1 cellular context compared by ENCODE assay signal in genomic region chr11:78188012-78188808, GRCh38.
A peak's percentile ranks its signal among the peaks of the same experiment; 100 is the strongest.
TF ChIP-seq lines count a peak whose summit lies in the region.

KCTD21 (minus strand) TSS chr11:78188626; CDS start chr11:78174554, 14,072 bp downstream.

TF ChIP-seq in GM12878, 131 proteins besides CTCF, POLR2A, EP300 and RAD21 (continued from another document and continues in another):
- TF ChIP-seq PKNOX1 (IDR thresholded peaks at IDR 0.05) (0 out of 2 replicates have a peak, but pooled peaks have one; percentile 76), CREM (IDR thresholded peaks at IDR 0.05; ENCODE audit: low read depth) (peak; percentile 78), MYC (IDR thresholded peaks at IDR 0.05; ENCODE audit: insufficient read depth, insufficient read length, insufficient replicate concordance, low read length, severe bottlenecking) (no peak), HDAC2 (IDR thresholded peaks at IDR 0.05) (no peak; the same call in 1 of the 2 replicates), NBN (IDR thresholded peaks at IDR 0.05) (peak; percentile 90), SMARCA5 (IDR thresholded peaks at IDR 0.05) (peak; percentile 100), FOXK2 (IDR thresholded peaks at IDR 0.05) (no peak), ZNF217 (IDR thresholded peaks at IDR 0.05) (peak; percentile 98; the same call in 1 of the 2 replicates), ZNF274 (IDR thresholded peaks at IDR 0.05; ENCODE audit: insufficient read depth, insufficient read length) (no peak), IKZF1 (conservative IDR thresholded peaks at IDR 0.05) (peak; percentile 96), ZSCAN29 (IDR thresholded peaks at IDR 0.05) (no peak), SREBF1 (IDR thresholded peaks at IDR 0.05; ENCODE audit: low read length) (peak; percentile 76), CHD1 (IDR thresholded peaks at IDR 0.05; ENCODE audit: low read depth, low read length) (no peak), PBX3 (IDR thresholded peaks at IDR 0.05; ENCODE audit: insufficient replicate concordance, low read depth, low read length) (no peak), ZZZ3 (IDR thresholded peaks at IDR 0.05; ENCODE audit: control insufficient read depth, insufficient read length, low read depth) (no peak), RUNX3 (IDR thresholded peaks at IDR 0.05; ENCODE audit: low read length) (peak; percentile 14), MEF2B (IDR thresholded peaks at IDR 0.05; ENCODE audit: partially characterized antibody, poor library complexity, severe bottlenecking) (no peak), STAT1 (conservative IDR thresholded peaks at IDR 0.05) (0 out of 2 replicates have a peak, but pooled peaks have one; percentile 58), GATAD2B (conservative IDR thresholded peaks at IDR 0.05; ENCODE audit: low read depth) (peak; percentile 54), SRF (IDR thresholded peaks at IDR 0.05; ENCODE audit: low read depth in 2 of 2, low read length in 2 of 2) (0 out of 4 replicates have a peak, but pooled peaks of 1 of the 2 experiments have one; percentile 11), MTA2 (IDR thresholded peaks at IDR 0.05; ENCODE audit: low read depth) (peak; percentile 41; the same call in 1 of the 2 replicates), ZNF207 (IDR thresholded peaks at IDR 0.05; ENCODE audit: borderline replicate concordance) (peak; percentile 81; the same call in 1 of the 2 replicates), RELB (IDR thresholded peaks at IDR 0.05; ENCODE audit: low read depth) (peak; percentile 94), TARDBP (IDR thresholded peaks at IDR 0.05; ENCODE audit: borderline replicate concordance) (0 out of 2 replicates have a peak, but pooled peaks have one; percentile 83), TBL1XR1 (IDR thresholded peaks at IDR 0.05; ENCODE audit: low read depth, low read length) (peak; percentile 61; the same call in 1 of the 2 replicates), TAF1 (IDR thresholded peaks at IDR 0.05; ENCODE audit: borderline replicate concordance, low read depth, low read length) (peak; percentile 34; the same call in 1 of the 2 replicates), TCF3 (IDR thresholded peaks at IDR 0.05; ENCODE audit: borderline replicate concordance, insufficient read depth, low read depth, low read length) (0 out of 2 replicates have a peak, but pooled peaks have one; percentile 34), RCOR1 (conservative IDR thresholded peaks at IDR 0.05; ENCODE audit: low read depth, low read length) (peak; percentile 93), IKZF2 (IDR thresholded peaks at IDR 0.05) (peak; percentile 18 to 30; a peak in 1 of 4 replicates), POLR2AphosphoS2 (IDR thresholded peaks at IDR 0.05; ENCODE audit: low read depth, low read length) (0 out of 2 replicates have a peak, but pooled peaks have one; percentile 45), HSF1 (IDR thresholded peaks at IDR 0.05; ENCODE audit: low read depth, low read length) (no peak), CREB1 (IDR thresholded peaks at IDR 0.05; ENCODE audit: low read depth) (peak; percentile 84), POLR2AphosphoS5 (IDR thresholded peaks at IDR 0.05; ENCODE audit: low read length) (no peak), HDGF (IDR thresholded peaks at IDR 0.05) (peak; percentile 72; the same call in 1 of the 2 replicates), IRF4 (IDR thresholded peaks at IDR 0.05; ENCODE audit: low read depth, low read length) (0 out of 2 replicates have a peak, but pooled peaks have one; percentile 12), SMC3 (IDR thresholded peaks at IDR 0.05; ENCODE audit: borderline replicate concordance, low read length) (no peak), KLF5 (IDR thresholded peaks at IDR 0.05; ENCODE audit: partially characterized antibody) (no peak), LARP7 (IDR thresholded peaks at IDR 0.05) (peak; percentile 74), SIN3A (IDR thresholded peaks at IDR 0.05; ENCODE audit: low read depth, low read length) (peak; percentile 52; the same call in 1 of the 2 replicates)
- TF ChIP-seq, protein P1, sequence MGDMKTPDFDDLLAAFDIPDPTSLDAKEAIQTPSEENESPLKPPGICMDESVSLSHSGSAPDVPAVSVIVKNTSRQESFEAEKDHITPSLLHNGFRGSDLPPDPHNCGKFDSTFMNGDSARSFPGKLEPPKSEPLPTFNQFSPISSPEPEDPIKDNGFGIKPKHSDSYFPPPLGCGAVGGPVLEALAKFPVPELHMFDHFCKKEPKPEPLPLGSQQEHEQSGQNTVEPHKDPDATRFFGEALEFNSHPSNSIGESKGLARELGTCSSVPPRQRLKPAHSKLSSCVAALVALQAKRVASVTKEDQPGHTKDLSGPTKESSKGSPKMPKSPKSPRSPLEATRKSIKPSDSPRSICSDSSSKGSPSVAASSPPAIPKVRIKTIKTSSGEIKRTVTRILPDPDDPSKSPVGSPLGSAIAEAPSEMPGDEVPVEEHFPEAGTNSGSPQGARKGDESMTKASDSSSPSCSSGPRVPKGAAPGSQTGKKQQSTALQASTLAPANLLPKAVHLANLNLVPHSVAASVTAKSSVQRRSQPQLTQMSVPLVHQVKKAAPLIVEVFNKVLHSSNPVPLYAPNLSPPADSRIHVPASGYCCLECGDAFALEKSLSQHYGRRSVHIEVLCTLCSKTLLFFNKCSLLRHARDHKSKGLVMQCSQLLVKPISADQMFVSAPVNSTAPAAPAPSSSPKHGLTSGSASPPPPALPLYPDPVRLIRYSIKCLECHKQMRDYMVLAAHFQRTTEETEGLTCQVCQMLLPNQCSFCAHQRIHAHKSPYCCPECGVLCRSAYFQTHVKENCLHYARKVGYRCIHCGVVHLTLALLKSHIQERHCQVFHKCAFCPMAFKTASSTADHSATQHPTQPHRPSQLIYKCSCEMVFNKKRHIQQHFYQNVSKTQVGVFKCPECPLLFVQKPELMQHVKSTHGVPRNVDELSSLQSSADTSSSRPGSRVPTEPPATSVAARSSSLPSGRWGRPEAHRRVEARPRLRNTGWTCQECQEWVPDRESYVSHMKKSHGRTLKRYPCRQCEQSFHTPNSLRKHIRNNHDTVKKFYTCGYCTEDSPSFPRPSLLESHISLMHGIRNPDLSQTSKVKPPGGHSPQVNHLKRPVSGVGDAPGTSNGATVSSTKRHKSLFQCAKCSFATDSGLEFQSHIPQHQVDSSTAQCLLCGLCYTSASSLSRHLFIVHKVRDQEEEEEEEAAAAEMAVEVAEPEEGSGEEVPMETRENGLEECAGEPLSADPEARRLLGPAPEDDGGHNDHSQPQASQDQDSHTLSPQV (IDR thresholded peaks at IDR 0.05): no peak
- TF ChIP-seq, protein P2, sequence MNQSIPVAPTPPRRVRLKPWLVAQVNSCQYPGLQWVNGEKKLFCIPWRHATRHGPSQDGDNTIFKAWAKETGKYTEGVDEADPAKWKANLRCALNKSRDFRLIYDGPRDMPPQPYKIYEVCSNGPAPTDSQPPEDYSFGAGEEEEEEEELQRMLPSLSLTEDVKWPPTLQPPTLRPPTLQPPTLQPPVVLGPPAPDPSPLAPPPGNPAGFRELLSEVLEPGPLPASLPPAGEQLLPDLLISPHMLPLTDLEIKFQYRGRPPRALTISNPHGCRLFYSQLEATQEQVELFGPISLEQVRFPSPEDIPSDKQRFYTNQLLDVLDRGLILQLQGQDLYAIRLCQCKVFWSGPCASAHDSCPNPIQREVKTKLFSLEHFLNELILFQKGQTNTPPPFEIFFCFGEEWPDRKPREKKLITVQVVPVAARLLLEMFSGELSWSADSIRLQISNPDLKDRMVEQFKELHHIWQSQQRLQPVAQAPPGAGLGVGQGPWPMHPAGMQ (IDR thresholded peaks at IDR 0.05; ENCODE audit: borderline replicate concordance): no peak
- TF ChIP-seq, protein P3, sequence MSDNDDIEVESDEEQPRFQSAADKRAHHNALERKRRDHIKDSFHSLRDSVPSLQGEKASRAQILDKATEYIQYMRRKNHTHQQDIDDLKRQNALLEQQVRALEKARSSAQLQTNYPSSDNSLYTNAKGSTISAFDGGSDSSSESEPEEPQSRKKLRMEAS (IDR thresholded peaks at IDR 0.05; ENCODE audit: low read depth, low read length): peak; percentile 65; the same call in 1 of the 2 replicates
- TF ChIP-seq, protein P4, sequence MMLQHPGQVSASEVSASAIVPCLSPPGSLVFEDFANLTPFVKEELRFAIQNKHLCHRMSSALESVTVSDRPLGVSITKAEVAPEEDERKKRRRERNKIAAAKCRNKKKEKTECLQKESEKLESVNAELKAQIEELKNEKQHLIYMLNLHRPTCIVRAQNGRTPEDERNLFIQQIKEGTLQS (IDR thresholded peaks at IDR 0.05; ENCODE audit: borderline replicate concordance, extremely low read depth, low read depth, low read length): no peak
- TF ChIP-seq, protein P5, sequence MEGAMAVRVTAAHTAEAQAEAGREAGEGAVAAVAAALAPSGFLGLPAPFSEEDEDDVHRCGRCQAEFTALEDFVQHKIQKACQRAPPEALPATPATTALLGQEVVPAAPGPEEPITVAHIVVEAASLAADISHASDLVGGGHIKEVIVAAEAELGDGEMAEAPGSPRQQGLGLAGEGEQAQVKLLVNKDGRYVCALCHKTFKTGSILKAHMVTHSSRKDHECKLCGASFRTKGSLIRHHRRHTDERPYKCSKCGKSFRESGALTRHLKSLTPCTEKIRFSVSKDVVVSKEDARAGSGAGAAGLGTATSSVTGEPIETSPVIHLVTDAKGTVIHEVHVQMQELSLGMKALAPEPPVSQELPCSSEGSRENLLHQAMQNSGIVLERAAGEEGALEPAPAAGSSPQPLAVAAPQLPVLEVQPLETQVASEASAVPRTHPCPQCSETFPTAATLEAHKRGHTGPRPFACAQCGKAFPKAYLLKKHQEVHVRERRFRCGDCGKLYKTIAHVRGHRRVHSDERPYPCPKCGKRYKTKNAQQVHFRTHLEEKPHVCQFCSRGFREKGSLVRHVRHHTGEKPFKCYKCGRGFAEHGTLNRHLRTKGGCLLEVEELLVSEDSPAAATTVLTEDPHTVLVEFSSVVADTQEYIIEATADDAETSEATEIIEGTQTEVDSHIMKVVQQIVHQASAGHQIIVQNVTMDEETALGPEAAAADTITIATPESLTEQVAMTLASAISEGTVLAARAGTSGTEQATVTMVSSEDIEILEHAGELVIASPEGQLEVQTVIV (IDR thresholded peaks at IDR 0.05; ENCODE audit: borderline replicate concordance, partially characterized antibody): peak; percentile 79
- TF ChIP-seq, protein P6, sequence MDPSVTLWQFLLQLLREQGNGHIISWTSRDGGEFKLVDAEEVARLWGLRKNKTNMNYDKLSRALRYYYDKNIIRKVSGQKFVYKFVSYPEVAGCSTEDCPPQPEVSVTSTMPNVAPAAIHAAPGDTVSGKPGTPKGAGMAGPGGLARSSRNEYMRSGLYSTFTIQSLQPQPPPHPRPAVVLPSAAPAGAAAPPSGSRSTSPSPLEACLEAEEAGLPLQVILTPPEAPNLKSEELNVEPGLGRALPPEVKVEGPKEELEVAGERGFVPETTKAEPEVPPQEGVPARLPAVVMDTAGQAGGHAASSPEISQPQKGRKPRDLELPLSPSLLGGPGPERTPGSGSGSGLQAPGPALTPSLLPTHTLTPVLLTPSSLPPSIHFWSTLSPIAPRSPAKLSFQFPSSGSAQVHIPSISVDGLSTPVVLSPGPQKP (IDR thresholded peaks at IDR 0.05; ENCODE audit: low read depth, low read length): peak; percentile 55; the same call in 1 of the 2 replicates
